In genomic region chr19:1206733-1207301, GRCh38 we compare ENCODE assay signal across 6 cellular contexts. TPM values are rescaled to one million over a fixed set of nuclear protein-coding genes. Genes with fewer than 3 reads are reported as not detected.
A peak's percentile ranks its signal among the peaks of the same experiment; 100 is the strongest.
DNase-seq lines count a peak whose midpoint lies in the region; ATAC-seq lines count a peak whose summit lies in the region.

No MANE protein-coding gene starts in this region.

- H3K4me1 Mint-ChIP-seq in activated T-cell treated with anti-CD3 and anti-CD28 coated beads, Interleukin-2, amount 50 U/mL, for 4 hours (ENCODE audit: low read depth) = peaks cover 39% of the 10 kb centered on the region

- peak overlapping the region; percentile 75 for H3K4me3 ChIP-seq in H7 (ENCODE audit: insufficient read depth, low read depth, low read length)

- H3K36me3 ChIP-seq in H7 (replicated peaks; ENCODE audit: control insufficient read depth, insufficient read depth, low read length) = peaks cover 1% of the 10 kb centered on the region

- H3K27me3 Mint-ChIP-seq in activated T-cell treated with anti-CD3 and anti-CD28 coated beads, Interleukin-2, amount 50 U/mL, for 4 hours (ENCODE audit: low read depth) = no peaks in the 10 kb centered on the region

- H3K9me3 Mint-ChIP-seq in activated T-cell treated with anti-CD3 and anti-CD28 coated beads, Interleukin-2, amount 50 U/mL, for 4 hours = no peaks in the 10 kb centered on the region

- DNase-seq in H7 = peak; percentile 72
- DNase-seq in activated T-cell treated with anti-CD3 and anti-CD28 coated beads, Interleukin-2, amount 50 U/mL, for 4 hours = no peak
- peak; percentile 32 for DNase-seq in left kidney (ENCODE audit: low read depth, low spot score)
- no peak for DNase-seq in UCSD-AML1 (lab: John Stamatoyannopoulos, UW; ENCODE audit: unreplicated experiment)

- H3K27me3 ChIP-seq in H7 (ENCODE audit: control insufficient read depth, insufficient read depth, low read length) = no peaks in the 10 kb centered on the region; the same call in 1 of the 2 replicates

- H3K4me3 Mint-ChIP-seq in activated T-cell treated with anti-CD3 and anti-CD28 coated beads, Interleukin-2, amount 50 U/mL, for 4 hours = peak overlapping the region; percentile 90

- H3K36me3 Mint-ChIP-seq in activated T-cell treated with anti-CD3 and anti-CD28 coated beads, Interleukin-2, amount 50 U/mL, for 4 hours (ENCODE audit: insufficient read depth) = peaks cover 6% of the 10 kb centered on the region

- no peak for ATAC-seq in activated T-cell treated with anti-CD3 and anti-CD28 coated beads, Interleukin-2, amount 50 U/mL, for 4 hours
- ATAC-seq in HG03039 (IDR thresholded peaks at IDR 0.05; ENCODE audit: unreplicated experiment) = no peak
- ATAC-seq in HG02763 (IDR thresholded peaks at IDR 0.05; ENCODE audit: unreplicated experiment) = no peak

RNA-seq across cellular contexts. Expression of gene STK11, which starts 1.2 kb away (rescaled TPM):
- total RNA-seq in H7 (2014; rRNA removed; shearing (Covaris generic)) = 96.3 and 99.0 TPM in 2 replicates
- 10 to 100 TPM; 64.4 to 72.0 (median 69.8) TPM for total RNA-seq in activated T-cell treated with anti-CD3 and anti-CD28 coated beads, Interleukin-2, amount 50 U/mL, for 4 hours

RNA-seq across cellular contexts. Expression of gene CBARP, which starts 31.0 kb away (rescaled TPM):
- total RNA-seq in H7 (2014; rRNA removed; shearing (Covaris generic)) = 6.7 and 9.8 TPM in 2 replicates
- total RNA-seq in activated T-cell treated with anti-CD3 and anti-CD28 coated beads, Interleukin-2, amount 50 U/mL, for 4 hours = 1 to 10 TPM in 2 of 3 donors, under 1 TPM in 1; 0.63 to 1.4 (median 1.1) TPM

RNA-seq across cellular contexts. Expression of gene SBNO2, which starts 32.7 kb away (rescaled TPM):
- total RNA-seq in H7 (2014; rRNA removed; shearing (Covaris generic)) = 31.4 and 41.3 TPM in 2 replicates
- 100 to 1,000 TPM; 134 to 140 (median 139) TPM for total RNA-seq in activated T-cell treated with anti-CD3 and anti-CD28 coated beads, Interleukin-2, amount 50 U/mL, for 4 hours

RNA-seq across cellular contexts. Expression of gene ATP5F1D, which starts 34.7 kb away (rescaled TPM):
- total RNA-seq in H7 (2014; rRNA removed; shearing (Covaris generic)) = 44.7 and 53.1 TPM in 2 replicates
- total RNA-seq in activated T-cell treated with anti-CD3 and anti-CD28 coated beads, Interleukin-2, amount 50 U/mL, for 4 hours = 100 to 1,000 TPM; 259 to 434 (median 312) TPM

RNA-seq across cellular contexts. Expression of gene MIDN, which starts 41.6 kb away (rescaled TPM):
- 35.1 and 50.3 TPM in 2 replicates for total RNA-seq in H7 (2014; rRNA removed; shearing (Covaris generic))
- total RNA-seq in activated T-cell treated with anti-CD3 and anti-CD28 coated beads, Interleukin-2, amount 50 U/mL, for 4 hours = 10 to 100 TPM; 63.2 to 70.0 (median 68.7) TPM

Comparison
In these comparisons a context has a peak if more than half of its experiments do, and no peak if none do; other contexts are left out.
1. DNase-seq: peak in H7 (single experiment) and left kidney (single experiment); none in activated T-cell treated with anti-CD3 and anti-CD28 coated beads, Interleukin-2, amount 50 U/mL, for 4 hours (single experiment) and UCSD-AML1 (single experiment).